8 cellular contexts compared by ENCODE assay signal in the genomic region with DNA sequence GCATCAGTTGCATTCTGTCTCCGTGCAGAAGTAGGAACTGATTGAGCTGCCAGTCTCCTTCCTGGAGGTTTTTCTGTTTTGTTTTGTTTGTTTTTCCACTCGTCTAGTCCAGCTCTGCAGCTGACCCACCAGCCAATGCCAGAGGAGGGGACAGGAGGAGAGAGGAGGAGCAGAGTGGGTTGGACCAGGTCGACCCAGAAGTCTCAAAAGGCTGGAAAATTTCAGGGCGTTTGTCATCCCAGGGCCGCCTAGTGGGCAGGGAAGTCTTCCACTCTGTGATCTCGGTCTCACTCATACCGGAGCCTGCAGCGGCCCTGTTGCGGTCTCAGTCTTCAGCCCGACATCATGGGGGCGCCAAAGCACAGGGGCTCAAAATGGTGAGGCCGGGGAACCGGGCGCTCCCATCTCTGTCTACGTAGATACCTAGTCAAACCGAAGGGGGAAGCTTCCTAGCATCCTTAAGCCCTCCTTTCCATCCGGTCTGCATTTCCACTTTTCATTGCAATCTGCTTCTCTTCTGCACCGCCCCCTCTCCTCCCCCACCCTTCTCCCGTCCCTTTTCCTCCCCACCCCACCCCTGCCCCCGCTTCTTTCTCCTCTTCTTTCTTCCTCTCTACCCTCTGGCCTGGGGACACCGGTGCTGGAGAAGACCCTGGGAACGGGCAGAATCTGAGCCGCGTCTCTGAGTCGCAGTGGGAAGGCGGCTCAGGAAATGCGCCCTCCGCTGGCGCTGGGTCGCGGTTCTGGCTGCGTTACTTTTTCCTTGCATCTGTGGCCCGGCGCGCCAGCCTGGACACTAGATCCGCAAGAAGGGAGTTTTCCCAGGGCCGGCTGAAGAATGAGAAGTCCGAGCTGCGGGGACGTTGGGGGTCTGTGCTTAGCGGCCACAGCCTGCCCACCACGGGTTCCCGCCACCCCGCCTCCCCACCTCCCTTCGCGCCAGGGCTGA. TPM values are rescaled to one million over a fixed set of nuclear protein-coding genes. Genes with fewer than 3 reads are reported as not detected.
A peak's percentile ranks its signal among the peaks of the same experiment; 100 is the strongest.
DNase-seq lines count a peak whose midpoint lies in the region; ATAC-seq and FAIRE-seq lines count a peak whose summit lies in the region.

No MANE protein-coding gene starts in this region.

- FAIRE-seq in urothelium cell line (lab: Jason Lieb, UNC): no peak

- no peaks in the 10 kb centered on the region for H3K9me3 Mint-ChIP-seq in activated CD4-positive, alpha-beta memory T cell treated with anti-CD3 and anti-CD28 coated beads for 36 hours

- intact Hi-C loops in activated CD4-positive, alpha-beta memory T cell treated with anti-CD3 and anti-CD28 coated beads for 36 hours (cut with micrococcal nuclease): no loop called here

- H3K27ac Mint-ChIP-seq in activated CD4-positive, alpha-beta memory T cell treated with anti-CD3 and anti-CD28 coated beads for 36 hours: no peak overlapping the region

- peaks cover 6% of the 10 kb centered on the region for H3K9me3 ChIP-seq in iPS-18c (ENCODE audit: control insufficient read depth, insufficient read depth, low read length)

- H3K4me1 Mint-ChIP-seq in activated CD4-positive, alpha-beta memory T cell treated with anti-CD3 and anti-CD28 coated beads for 36 hours (ENCODE audit: low read depth): peaks cover 20% of the 10 kb centered on the region

- no peak overlapping the region for H3K4me3 Mint-ChIP-seq in activated CD4-positive, alpha-beta memory T cell treated with anti-CD3 and anti-CD28 coated beads for 36 hours

- ATAC-seq in HG02981 (IDR thresholded peaks at IDR 0.05; ENCODE audit: unreplicated experiment) (no peak), GM18909 (IDR thresholded peaks at IDR 0.05; ENCODE audit: poor library complexity, unreplicated experiment) (no peak), HG02852 (IDR thresholded peaks at IDR 0.05; ENCODE audit: unreplicated experiment) (no peak)

- H3K4me3 ChIP-seq in iPS-18c (ENCODE audit: insufficient read depth, low read depth, low read length): 0 out of 2 replicates have a peak overlapping the region, but pooled peaks have one; percentile 9

- H3K27me3 Mint-ChIP-seq in activated CD4-positive, alpha-beta memory T cell treated with anti-CD3 and anti-CD28 coated beads for 36 hours: peaks cover 80% of the 10 kb centered on the region

- H3K36me3 Mint-ChIP-seq in activated CD4-positive, alpha-beta memory T cell treated with anti-CD3 and anti-CD28 coated beads for 36 hours: no peaks in the 10 kb centered on the region

- POLR2A ChIA-PET in activated CD4-positive, alpha-beta memory T cell treated with anti-CD3 and anti-CD28 coated beads for 36 hours (lab: Charles Lee): no interaction called here

- in situ Hi-C loops in Caki2 (cut with HindIII; ENCODE audit: low pct_unique_long_range_greater_than_20kb, low sequenced_read_pairs): no loop called here

- peak; percentile 95 for DNase-seq in Caki2 (ENCODE audit: low read depth)
- DNase-seq in HK-2 (ENCODE audit: unreplicated experiment): peak; percentile 76
- peak; percentile 63 for DNase-seq in activated CD4-positive, alpha-beta memory T cell treated with anti-CD3 and anti-CD28 coated beads for 36 hours
- DNase-seq in urothelium cell line (ENCODE audit: low spot score): peak; percentile 81

- CTCF ChIA-PET in activated CD4-positive, alpha-beta memory T cell treated with anti-CD3 and anti-CD28 coated beads for 36 hours (lab: Charles Lee): interaction anchor here (1.0 to 2.8 kb wide), 2 partner anchors 14 to 143 kb away, joined by 3 to 19 read pairs; no protein-coding TSS in a partner anchor

RNA-seq across cellular contexts. Expression of gene PAX2, which starts 16.2 kb away (rescaled TPM):
- total RNA-seq in Caki2 (2014; rRNA removed; shearing (Covaris generic); ENCODE audit: low replicate concordance): not detected in 2 replicates
- not detected for total RNA-seq in activated CD4-positive, alpha-beta memory T cell treated with anti-CD3 and anti-CD28 coated beads for 36 hours
